Comparison of ENCODE assay signal across 8 cellular contexts in genomic region chr6:44456070-44456965, GRCh38.
A peak's percentile ranks its signal among the peaks of the same experiment; 100 is the strongest.
DNase-seq lines count a peak whose midpoint lies in the region; ATAC-seq and TF ChIP-seq lines count a peak whose summit lies in the region.

No MANE protein-coding gene starts in this region.

- H3K9ac ChIP-seq in colonic mucosa (ENCODE audit: low read depth in 2 of 2, low read length in 2 of 2): no peak overlapping the region

- no peaks in the 10 kb centered on the region for H3K4me1 Mint-ChIP-seq in CD4-positive, CD25-positive, alpha-beta regulatory T cell

- peaks cover 14% of the 10 kb centered on the region for H3K36me3 Mint-ChIP-seq in CD4-positive, CD25-positive, alpha-beta regulatory T cell

- no peaks in the 10 kb centered on the region for H3K4me1 ChIP-seq in CD4-positive, CD25-positive, alpha-beta regulatory T cell (ENCODE audit: control insufficient read depth, insufficient read depth, low read length, poor library complexity, severe bottlenecking)
- no peaks in the 10 kb centered on the region for H3K4me1 ChIP-seq in colonic mucosa
- H3K4me1 ChIP-seq in testis: peaks cover 15% of the 10 kb centered on the region

- TF ChIP-seq POLR2A in testis (IDR thresholded peaks at IDR 0.05): no peak

- no peak overlapping the region for H3K27ac ChIP-seq in CD4-positive, CD25-positive, alpha-beta regulatory T cell (ENCODE audit: insufficient read depth, low read length, poor library complexity, severe bottlenecking)
- H3K27ac ChIP-seq in colonic mucosa: no peak overlapping the region
- no peak overlapping the region for H3K27ac ChIP-seq in testis

- peak; percentile 53 to 61 for ATAC-seq in CD4-positive, CD25-positive, alpha-beta regulatory T cell (ENCODE audit: low read depth in 2 of 2)
- ATAC-seq in GM18867 (IDR thresholded peaks at IDR 0.05; ENCODE audit: unreplicated experiment) (peak; percentile 67), HG03460 (IDR thresholded peaks at IDR 0.05; ENCODE audit: unreplicated experiment) (no peak)

- peak; percentile 84 for TF ChIP-seq CTCF in colonic mucosa (IDR thresholded peaks at IDR 0.05)
- peak; percentile 9 to 85 (median 68) for TF ChIP-seq CTCF in testis (IDR thresholded peaks at IDR 0.05)

- no peak overlapping the region for H3K4me3 Mint-ChIP-seq in CD4-positive, CD25-positive, alpha-beta regulatory T cell

- H3K9me3 Mint-ChIP-seq in CD4-positive, CD25-positive, alpha-beta regulatory T cell: no peaks in the 10 kb centered on the region

- peak; percentile 10 to 55 (median 33) for DNase-seq in CD4-positive, CD25-positive, alpha-beta regulatory T cell
- DNase-seq in M059J (ENCODE audit: low read depth): peak; percentile 77
- peak in 3 of 5 donors; percentile 19 to 57 (median 20) for DNase-seq in T-helper 1 cell
- DNase-seq in colonic mucosa: peak; percentile 39
- DNase-seq in lung microvascular endothelial cell (ENCODE audit: low read depth in 2 of 2): peak; percentile 52 to 55
- DNase-seq in testis: peak; percentile 54

- H3K4me3 ChIP-seq in CD4-positive, CD25-positive, alpha-beta regulatory T cell (ENCODE audit: low read depth, low read length): no peak overlapping the region
- no peak overlapping the region for H3K4me3 ChIP-seq in colonic mucosa
- H3K4me3 ChIP-seq in testis: no peak overlapping the region

- intact Hi-C loops in colonic mucosa (cut with DNase I): no loop called here
- intact Hi-C loops in testis (cut with DNase I; ENCODE audit: low total_unique reads): loop anchor here (10.0 kb wide), 1 partner anchor 192 kb away; the partner anchor contains the start of gene NFKBIE

- H3K9me3 ChIP-seq in CD4-positive, CD25-positive, alpha-beta regulatory T cell (ENCODE audit: control insufficient read depth in 2 of 2, low read length in 2 of 2): no peaks in the 10 kb centered on the region
- H3K9me3 ChIP-seq in colonic mucosa (no peaks in the 10 kb centered on the region), testis (no peaks in the 10 kb centered on the region)

- H3K36me3 ChIP-seq in CD4-positive, CD25-positive, alpha-beta regulatory T cell (ENCODE audit: control insufficient read depth, insufficient read depth, low read length): peaks cover 8% of the 10 kb centered on the region
- no peaks in the 10 kb centered on the region for H3K36me3 ChIP-seq in colonic mucosa
- no peaks in the 10 kb centered on the region for H3K36me3 ChIP-seq in testis (ENCODE audit: low read depth, missing control alignments)

- H3K27me3 ChIP-seq in CD4-positive, CD25-positive, alpha-beta regulatory T cell (ENCODE audit: control insufficient read depth, insufficient read depth, low read length): no peaks in the 10 kb centered on the region
- H3K27me3 ChIP-seq in colonic mucosa (no peaks in the 10 kb centered on the region), testis (no peaks in the 10 kb centered on the region)

- H3K27ac Mint-ChIP-seq in CD4-positive, CD25-positive, alpha-beta regulatory T cell: peak overlapping the region in 1 of 3 donors; percentile 57

- peaks cover 6% of the 10 kb centered on the region for H3K27me3 Mint-ChIP-seq in CD4-positive, CD25-positive, alpha-beta regulatory T cell

- WGBS in testis, 2 donors: 37 to 38% methylated on average over 16 of the region's 16 CpGs

Comparison
In these comparisons a context has a peak if more than half of its experiments do, and no peak if none do; other contexts are left out.
1. DNase-seq: peak in every context shown above with its lines; median percentile 77 in M059J; 54 in testis; 54 in lung microvascular endothelial cell; 39 in colonic mucosa; 33 in CD4-positive, CD25-positive, alpha-beta regulatory T cell; 20 in T-helper 1 cell.